Comparison of ENCODE assay signal across 33 cellular contexts in genomic region chr20:23519556-23519955, GRCh38. TPM values are rescaled to one million over a fixed set of nuclear protein-coding genes. Genes with fewer than 3 reads are reported as not detected.
"Had no signal": no experiment of that assay in that cellular context is flagged by ENCODE, and none has a peak within 500 bp of the region (broad histone marks: within the 10 kb centered on the region; RNA-seq: fewer than 3 reads in every experiment).

No MANE protein-coding gene starts in this region.

- H3K27ac ChIP-seq: PC-9, VCaP had no signal

- H2AFZ ChIP-seq: PC-9 had no signal

- ATAC-seq: activated naive CD4-positive, alpha-beta T cell treated with anti-CD3 and anti-CD28 coated beads, Interleukin-2, amount 50 U/mL, for 72 hours; activated T-cell treated with anti-CD3 and anti-CD28 coated beads, Interleukin-2, amount 50 U/mL, for 4 hours had no signal

- H3K4me2 ChIP-seq: PC-9 had no signal

- H3K4me3 ChIP-seq: PC-9 had no signal

- DNase-seq: activated B cell treated with CpG ODN at 0.5 μM for 24 hours; activated CD4-positive, alpha-beta memory T cell treated with anti-CD3 and anti-CD28 coated beads for 36 hours; activated CD4-positive, alpha-beta T cell treated with anti-CD3 and anti-CD28 coated beads for 4 hours; activated CD4-positive, alpha-beta T cell treated with anti-CD3 and anti-CD28 coated beads, Interleukin-2, amount 50 U/mL, for 1 hour; activated CD4-positive, CD25-positive, alpha-beta regulatory T cell treated with anti-CD3 and anti-CD28 coated beads, Interleukin-2, amount 50 U/mL, for 72 hours; activated CD8-positive, alpha-beta memory T cell treated with anti-CD3 and anti-CD28 coated beads, Interleukin-2, amount 50 U/mL, for 4 hours; activated gamma-delta T cell treated with Interleukin-2 at 50 U/mL for 16 hours; activated naive CD4-positive, alpha-beta T cell treated with anti-CD3 and anti-CD28 coated beads for 36 hours; activated T-cell treated with anti-CD3 and anti-CD28 coated beads for 4 hours; activated T-cell treated with anti-CD3 and anti-CD28 coated beads, Interleukin-2, amount 50 U/mL, for 4 hours; anterior cingulate cortex; caudate nucleus; NCI-H1048; NCI-H1105 treated with DMSO at 0.1 percent for 48 hours; NCI-H1436; NCI-H1694 treated with DMSO at 0.1 percent for 48 hours; NCI-H2029; NCI-H510A; NCI-H748 treated with DMSO at 0.1 percent for 48 hours; PC-9; Right ventricle myocardium superior; SW 1271; T-helper 1 cell; T-helper 2 cell; T-helper 9 cell had no signal

- FAIRE-seq: colon had no signal

RNA-seq across cellular contexts. Expression of gene CST8, which starts 28.6 kb away (rescaled TPM):
- total RNA-seq: activated B cell treated with CpG ODN at 0.5 μM for 24 hours; activated CD4-positive, alpha-beta memory T cell treated with anti-CD3 and anti-CD28 coated beads for 36 hours; activated naive CD4-positive, alpha-beta T cell treated with anti-CD3 and anti-CD28 coated beads for 36 hours; activated naive CD4-positive, alpha-beta T cell treated with anti-CD3 and anti-CD28 coated beads, Interleukin-2, amount 50 U/mL, for 72 hours; activated T-cell treated with anti-CD3 and anti-CD28 coated beads, Interleukin-2, amount 50 U/mL, for 4 hours; activated T-helper 1 cell treated with anti-CD3 and anti-CD28 coated beads, Interleukin-12 subunit alpha, Interleukin-12 subunit beta, Interleukin-2, Interleukin-4 antibody, amounts not matched to agents 30 ng/mL and 10 ng/mL and 1 ng/mL, durations not matched to agents 14 hours and 24 hours and 36 hours; bronchial epithelial cell; cerebellum; MCF 10A; OCI-LY7; PC-9; Right ventricle myocardium superior had no signal

RNA-seq across cellular contexts. Expression of gene CST9L, which starts 48.7 kb away (rescaled TPM):
- total RNA-seq: activated B cell treated with CpG ODN at 0.5 μM for 24 hours; activated CD4-positive, alpha-beta memory T cell treated with anti-CD3 and anti-CD28 coated beads for 36 hours; activated naive CD4-positive, alpha-beta T cell treated with anti-CD3 and anti-CD28 coated beads for 36 hours; activated naive CD4-positive, alpha-beta T cell treated with anti-CD3 and anti-CD28 coated beads, Interleukin-2, amount 50 U/mL, for 72 hours; activated T-cell treated with anti-CD3 and anti-CD28 coated beads, Interleukin-2, amount 50 U/mL, for 4 hours; activated T-helper 1 cell treated with anti-CD3 and anti-CD28 coated beads, Interleukin-12 subunit alpha, Interleukin-12 subunit beta, Interleukin-2, Interleukin-4 antibody, amounts not matched to agents 30 ng/mL and 10 ng/mL and 1 ng/mL, durations not matched to agents 14 hours and 24 hours and 36 hours; bronchial epithelial cell; cerebellum; MCF 10A; OCI-LY7; PC-9; Right ventricle myocardium superior had no signal
